Comparison of ENCODE assay signal across 8 cellular contexts in genomic region chr7:140326116-140326928, GRCh38.
A peak's percentile ranks its signal among the peaks of the same experiment; 100 is the strongest.
DNase-seq lines count a peak whose midpoint lies in the region; ATAC-seq lines count a peak whose summit lies in the region.

No MANE protein-coding gene starts in this region.

- H3K4me3 ChIP-seq in MG63: no peak overlapping the region
- peak overlapping the region; percentile 30 to 48 (median 45) for H3K4me3 ChIP-seq in skeletal muscle tissue (ENCODE audit: low read length in 3 of 3)

- DNase-seq in EL (peak; percentile 53), MG63 (peak; percentile 23), T-helper 9 cell (peak; percentile 13), brain pericyte (ENCODE audit: low read depth, low spot score) (peak; percentile 21), iPS-NIHi11 (ENCODE audit: low spot score) (peak; percentile 62)

- no peak overlapping the region for H3K27ac ChIP-seq in skeletal muscle tissue (ENCODE audit: low read depth, low read length)

- H3K4me1 ChIP-seq in skeletal muscle tissue (ENCODE audit: control insufficient read depth in 3 of 3, insufficient read depth in 3 of 3, low read length in 3 of 3): peaks cover 5 to 9% (median 5%) of the 10 kb centered on the region in 3 donors

- peak overlapping the region in 1 of 3 donors; percentile 59 for H3K9ac ChIP-seq in skeletal muscle tissue (ENCODE audit: low read depth in 1 of 3, low read length in 3 of 3)

- no peaks in the 10 kb centered on the region for H3K36me3 ChIP-seq in MG63
- H3K36me3 ChIP-seq in skeletal muscle tissue (ENCODE audit: control insufficient read depth in 3 of 3, insufficient read depth in 3 of 3, low read length in 3 of 3): peaks cover 0 to 2% (median 0%) of the 10 kb centered on the region in 3 donors

- H3K27me3 ChIP-seq in MG63 (no peaks in the 10 kb centered on the region), skeletal muscle tissue (ENCODE audit: control insufficient read depth in 3 of 3, insufficient read depth in 3 of 3, low read length in 3 of 3) (no peaks in the 10 kb centered on the region)

- ATAC-seq in HG02678 (IDR thresholded peaks at IDR 0.05; ENCODE audit: unreplicated experiment) (no peak), HG03457 (IDR thresholded peaks at IDR 0.05; ENCODE audit: unreplicated experiment) (no peak)

- H3K9me3 ChIP-seq in MG63 (no peaks in the 10 kb centered on the region), skeletal muscle tissue (ENCODE audit: control insufficient read depth in 3 of 3, low read length in 3 of 3) (no peaks in the 10 kb centered on the region)
